8 cellular contexts compared by ENCODE assay signal in the genomic region with DNA sequence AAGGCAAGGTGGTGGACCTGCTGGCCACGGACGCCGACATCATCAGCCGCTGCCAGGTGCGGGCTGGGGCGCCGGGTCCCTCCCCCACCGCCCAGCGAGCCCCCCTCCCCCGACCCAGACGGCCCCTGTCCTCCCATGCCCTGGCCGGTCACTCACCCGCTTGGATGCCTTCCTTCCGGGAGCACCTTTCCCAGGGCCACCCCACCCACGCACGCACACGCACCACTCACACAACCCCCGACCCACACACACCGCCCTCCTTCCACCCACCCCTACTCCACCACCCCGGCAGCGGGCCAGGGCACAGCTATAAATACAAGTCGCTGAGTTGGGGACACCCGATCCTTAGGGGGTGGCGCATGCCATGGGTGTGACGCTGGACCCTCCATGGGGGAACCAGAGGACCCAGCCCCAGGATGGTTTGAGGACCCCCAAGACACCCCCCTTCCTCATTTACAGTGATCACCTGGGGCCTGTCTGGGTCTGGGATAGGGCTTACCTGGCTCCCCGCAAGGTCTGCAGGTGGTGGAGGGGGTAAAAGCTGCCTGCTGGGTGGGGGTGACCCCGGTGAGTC. TPM values are rescaled to one million over a fixed set of nuclear protein-coding genes. Genes with fewer than 3 reads are reported as not detected.
DNase-seq lines count a peak whose midpoint lies in the region; ATAC-seq and TF ChIP-seq lines count a peak whose summit lies in the region.

No MANE protein-coding gene starts in this region.

- H3K4me1 ChIP-seq in A673 (ENCODE audit: insufficient read depth, low read length, poor library complexity, severe bottlenecking) (peaks cover 9% of the 10 kb centered on the region), HEK293 (ENCODE audit: control insufficient read depth, insufficient read depth, low read length) (no peaks in the 10 kb centered on the region; the same call in 1 of the 2 replicates), heart left ventricle (peaks cover 3 to 74% (median 42%) of the 10 kb centered on the region in 12 donors), psoas muscle (peaks cover 51% of the 10 kb centered on the region)

- CTCF ChIA-PET in A673 (lab: Charles Lee): no interaction called here
- CTCF ChIA-PET in HEK293 (lab: Yijun Ruan, JAX): interaction anchor here (0.5 to 2.2 kb wide), 7 partner anchors 12 to 954 kb away, joined by 3 to 7 read pairs (median 3); a partner anchor contains a TSS

- TF ChIP-seq CTCF in A673 (conservative IDR thresholded peaks at IDR 0.05; ENCODE audit: low read depth, low read length) (no peak), HEK293 (tag by site-specific recombination; IDR thresholded peaks at IDR 0.05) (no peak), heart left ventricle (IDR thresholded peaks at IDR 0.05) (no peak), psoas muscle (IDR thresholded peaks at IDR 0.05) (no peak)

- no peaks in the 10 kb centered on the region for H3K27me3 ChIP-seq in A673 (replicated peaks; ENCODE audit: insufficient read depth, low read depth, low read length, poor library complexity)
- no peaks in the 10 kb centered on the region for H3K27me3 ChIP-seq in heart left ventricle
- H3K27me3 ChIP-seq in psoas muscle (ENCODE audit: insufficient read depth in 3 of 3, low read length in 2 of 3): no peaks in the 10 kb centered on the region

- POLR2A ChIA-PET in A673 (lab: Charles Lee; ENCODE audit: low non-redundant PET): interaction anchor here (0.6 kb wide), 1 partner anchor 102 kb away, joined by 3 read pairs; no protein-coding TSS in a partner anchor
- POLR2A ChIA-PET in HEK293 (lab: Yijun Ruan, JAX): interaction anchor here (0.6 kb wide), 1 partner anchor 499 kb away, joined by 4 read pairs; no protein-coding TSS in a partner anchor

- H3K27ac ChIP-seq in A673 (ENCODE audit: low read depth, low read length, poor library complexity, severe bottlenecking) (no peak overlapping the region), HEK293 (ENCODE audit: extremely low read depth, low read depth, low read length) (no peak overlapping the region), heart left ventricle (peak overlapping the region; percentile 77 to 98 (median 90)), psoas muscle (peak overlapping the region; percentile 83)

- intact Hi-C loops in A673 (cut with micrococcal nuclease; ENCODE audit: unreplicated experiment) (no loop called here), heart left ventricle (cut with DNase I) (loop anchor here in 2 of 10 donors (10.0 kb wide), 1 partner anchor 140 kb away; no protein-coding TSS in a partner anchor), psoas muscle (cut with DNase I) (no loop called here)

- H3K36me3 ChIP-seq in A673 (ENCODE audit: insufficient read depth, low read length, poor library complexity, severe bottlenecking): no peaks in the 10 kb centered on the region
- H3K36me3 ChIP-seq in HEK293 (ENCODE audit: control insufficient read depth in 2 of 2, insufficient read depth in 1 of 2, low read length in 2 of 2): no peaks in the 10 kb centered on the region
- H3K36me3 ChIP-seq in heart left ventricle: peaks cover 0 to 13% (median 4%) of the 10 kb centered on the region in 9 donors
- peaks cover 0 to 6% of the 10 kb centered on the region in 2 donors for H3K36me3 ChIP-seq in psoas muscle (ENCODE audit: insufficient read depth in 1 of 2, low read depth in 1 of 2)

- H3K9me3 ChIP-seq in A673 (ENCODE audit: low read depth, low read length, poor library complexity, severe bottlenecking) (no peaks in the 10 kb centered on the region), HEK293 (ENCODE audit: control insufficient read depth, insufficient read depth, low read depth, low read length) (no peaks in the 10 kb centered on the region), heart left ventricle (no peaks in the 10 kb centered on the region), psoas muscle (no peaks in the 10 kb centered on the region)

- no peak for TF ChIP-seq POLR2A in heart left ventricle (IDR thresholded peaks at IDR 0.05)

- no TSS peak for BruUV-seq in A673 (replicated peaks; lab: Mats Ljungman, UMichigan)

- WGBS in heart left ventricle, 4 donors: 2 to 3% (median 3%) methylated on average over 14 to 27 of the region's 27 CpGs
- WGBS in psoas muscle, 3 donors: 2% methylated on average over 12 to 27 of the region's 27 CpGs

- DNase-seq in A673 (ENCODE audit: low spot score): no peak
- DNase-seq in activated CD8-positive, alpha-beta memory T cell treated with anti-CD3 and anti-CD28 coated beads, Interleukin-2, amount 50 U/mL, for 48 hours: peak; percentile 63
- DNase-seq in heart left ventricle: peak in 4 of 5 donors; percentile 76 to 90 (median 83)
- DNase-seq in psoas muscle: peak; percentile 83 to 93
- DNase-seq in DMS153 treated with DMSO at 0.1 percent for 48 hours (lab: John Stamatoyannopoulos, UW; ENCODE audit: unreplicated experiment): no peak

- ATAC-seq in heart left ventricle (peak; percentile 30 to 57 (median 44)), psoas muscle (peak; percentile 22 to 55 (median 48)), HG03280 (IDR thresholded peaks at IDR 0.05; ENCODE audit: unreplicated experiment) (no peak), GM18873 (IDR thresholded peaks at IDR 0.05; ENCODE audit: low FRiP score, unreplicated experiment) (no peak)

- H3K4me3 ChIP-seq in A673 (ENCODE audit: low read depth, low read length, poor library complexity, severe bottlenecking) (peak overlapping the region; percentile 40), HEK293 (ENCODE audit: low read depth, low read length) (peak overlapping the region; percentile 46), heart left ventricle (peak overlapping the region; percentile 63 to 96 (median 78)), psoas muscle (peak overlapping the region; percentile 82)

TF ChIP-seq in HEK293, 187 proteins besides CTCF, POLR2A, EP300 and RAD21 (continues in another document):
- TF ChIP-seq, protein P1, sequence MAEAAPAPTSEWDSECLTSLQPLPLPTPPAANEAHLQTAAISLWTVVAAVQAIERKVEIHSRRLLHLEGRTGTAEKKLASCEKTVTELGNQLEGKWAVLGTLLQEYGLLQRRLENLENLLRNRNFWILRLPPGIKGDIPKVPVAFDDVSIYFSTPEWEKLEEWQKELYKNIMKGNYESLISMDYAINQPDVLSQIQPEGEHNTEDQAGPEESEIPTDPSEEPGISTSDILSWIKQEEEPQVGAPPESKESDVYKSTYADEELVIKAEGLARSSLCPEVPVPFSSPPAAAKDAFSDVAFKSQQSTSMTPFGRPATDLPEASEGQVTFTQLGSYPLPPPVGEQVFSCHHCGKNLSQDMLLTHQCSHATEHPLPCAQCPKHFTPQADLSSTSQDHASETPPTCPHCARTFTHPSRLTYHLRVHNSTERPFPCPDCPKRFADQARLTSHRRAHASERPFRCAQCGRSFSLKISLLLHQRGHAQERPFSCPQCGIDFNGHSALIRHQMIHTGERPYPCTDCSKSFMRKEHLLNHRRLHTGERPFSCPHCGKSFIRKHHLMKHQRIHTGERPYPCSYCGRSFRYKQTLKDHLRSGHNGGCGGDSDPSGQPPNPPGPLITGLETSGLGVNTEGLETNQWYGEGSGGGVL (tag by site-specific recombination; IDR thresholded peaks at IDR 0.05): peak; percentile 55; the same call in 1 of the 2 replicates
- TF ChIP-seq, protein P2, sequence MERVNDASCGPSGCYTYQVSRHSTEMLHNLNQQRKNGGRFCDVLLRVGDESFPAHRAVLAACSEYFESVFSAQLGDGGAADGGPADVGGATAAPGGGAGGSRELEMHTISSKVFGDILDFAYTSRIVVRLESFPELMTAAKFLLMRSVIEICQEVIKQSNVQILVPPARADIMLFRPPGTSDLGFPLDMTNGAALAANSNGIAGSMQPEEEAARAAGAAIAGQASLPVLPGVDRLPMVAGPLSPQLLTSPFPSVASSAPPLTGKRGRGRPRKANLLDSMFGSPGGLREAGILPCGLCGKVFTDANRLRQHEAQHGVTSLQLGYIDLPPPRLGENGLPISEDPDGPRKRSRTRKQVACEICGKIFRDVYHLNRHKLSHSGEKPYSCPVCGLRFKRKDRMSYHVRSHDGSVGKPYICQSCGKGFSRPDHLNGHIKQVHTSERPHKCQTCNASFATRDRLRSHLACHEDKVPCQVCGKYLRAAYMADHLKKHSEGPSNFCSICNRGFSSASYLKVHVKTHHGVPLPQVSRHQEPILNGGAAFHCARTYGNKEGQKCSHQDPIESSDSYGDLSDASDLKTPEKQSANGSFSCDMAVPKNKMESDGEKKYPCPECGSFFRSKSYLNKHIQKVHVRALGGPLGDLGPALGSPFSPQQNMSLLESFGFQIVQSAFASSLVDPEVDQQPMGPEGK (tag by site-specific recombination; IDR thresholded peaks at IDR 0.05): peak; percentile 47
- TF ChIP-seq ZNF184 (tag by site-specific recombination; IDR thresholded peaks at IDR 0.05): no peak
- TF ChIP-seq ZNF76 (tag by site-specific recombination; IDR thresholded peaks at IDR 0.05; ENCODE audit: borderline replicate concordance, low read depth): no peak
- no peak for TF ChIP-seq REPIN1 (tag by site-specific recombination; IDR thresholded peaks at IDR 0.05; ENCODE audit: low read depth)
- TF ChIP-seq SP2 (tag by site-specific recombination; IDR thresholded peaks at IDR 0.05): peak; percentile 16

RNA-seq across cellular contexts. Expression of a gene that starts 0.5 kb away (rescaled TPM):
- total RNA-seq in A673 (2021) (0.37 and 0.52 TPM in 2 replicates), heart left ventricle (100 to 1,000 TPM in 8 of 9 donors, 10 to 100 TPM in 1; 78.9 to 247 (median 160) TPM), psoas muscle (100 to 1,000 TPM; 201 to 359 (median 278) TPM)
- polyA plus RNA-seq in heart left ventricle (100 to 1,000 TPM in 1 of 2 donors, 10 to 100 TPM in 1; 64.7 to 258 TPM), psoas muscle (100 to 1,000 TPM; 187 to 394 (median 300) TPM)

RNA-seq across cellular contexts. Expression of a gene that starts 28.5 kb away (rescaled TPM):
- total RNA-seq in A673 (2021): 79.6 and 83.0 TPM in 2 replicates
- total RNA-seq in heart left ventricle: 100 to 1,000 TPM in 2 of 9 donors, 10 to 100 TPM in 7; 41.0 to 203 (median 53.9) TPM
- 100 to 1,000 TPM; 126 to 191 TPM for polyA plus RNA-seq in heart left ventricle
- 100 to 1,000 TPM in 1 of 4 donors, 10 to 100 TPM in 3; 55.8 to 105 (median 84.5) TPM for total RNA-seq in psoas muscle
- polyA plus RNA-seq in psoas muscle: 100 to 1,000 TPM; 147 to 233 (median 233) TPM

RNA-seq across cellular contexts. Expression of a gene that starts 35.1 kb away (rescaled TPM):
- 70.9 and 74.2 TPM in 2 replicates for total RNA-seq in A673 (2021)
- total RNA-seq in heart left ventricle: 10 to 100 TPM; 26.0 to 58.9 (median 28.8) TPM
- 10 to 100 TPM; 27.3 to 32.5 TPM for polyA plus RNA-seq in heart left ventricle
- total RNA-seq in psoas muscle: 10 to 100 TPM; 16.4 to 26.3 (median 23.4) TPM
- 10 to 100 TPM; 12.0 to 29.1 (median 12.8) TPM for polyA plus RNA-seq in psoas muscle

Comparison
In these comparisons a context has a peak if more than half of its experiments do, and no peak if none do; other contexts are left out.
1. DNase-seq: peak in activated CD8-positive, alpha-beta memory T cell treated with anti-CD3 and anti-CD28 coated beads, Interleukin-2, amount 50 U/mL, for 48 hours (single experiment), heart left ventricle (4 of 5) and psoas muscle (2 of 2); none in A673 (single experiment) and DMS153 treated with DMSO at 0.1 percent for 48 hours (single experiment).
2. H3K27ac ChIP-seq: peak in heart left ventricle (12 of 12) and psoas muscle (single experiment); none in A673 (single experiment) and HEK293 (single experiment).
3. ATAC-seq: peak in heart left ventricle (4 of 4) and psoas muscle (4 of 4); none in HG03280 (single experiment) and GM18873 (single experiment).
4. RNA of a gene that starts 0.5 kb away (total RNA-seq): 201 to 359 TPM in psoas muscle and 78.9 to 247 TPM in heart left ventricle; 0.37 to 0.52 TPM in A673; every median in the first group is over 10 times any median in the second.
5. Peak in every context shown above with its lines, with median percentiles within 50 percentile points of each other: H3K4me3 ChIP-seq.